Comparison of ENCODE assay signal across 19 cellular contexts in genomic region chr1:93440272-93440671, GRCh38.
"Had no signal": no experiment of that assay in that cellular context is flagged by ENCODE, and none has a peak within 500 bp of the region (broad histone marks: within the 10 kb centered on the region; RNA-seq: fewer than 3 reads in every experiment).

No MANE protein-coding gene starts in this region.

- H3K4me1 ChIP-seq: colonic mucosa, prostate gland had no signal

- H3K27ac ChIP-seq: brain microvascular endothelial cell, colonic mucosa, prostate gland, stomach had no signal

- H3K4me3 ChIP-seq: colonic mucosa, prostate gland, stomach had no signal

- ATAC-seq: activated CD8-positive, alpha-beta T cell treated with anti-CD3 and anti-CD28 coated beads, Interleukin-2, amount 10 ng/mL, durations not matched to agents 7 days and 5 days; left lobe of liver; right cardiac atrium; stimulated activated effector memory CD8-positive, alpha-beta T cell treated with anti-CD3 and anti-CD28 coated beads, Interleukin-12 subunit alpha, Interleukin-12 subunit beta, amount 100 ng/mL, for 72 hours; T-cell had no signal

- DNase-seq: activated CD4-positive, alpha-beta T cell treated with anti-CD3 and anti-CD28 coated beads, Interleukin-2, amount 10 ng/mL, durations not matched to agents 24 days and 14 days; activated CD8-positive, alpha-beta T cell treated with anti-CD3 and anti-CD28 coated beads, Interleukin-2, amount 10 ng/mL, durations not matched to agents 7 days and 5 days; activated naive CD4-positive, alpha-beta T cell treated with anti-CD3 and anti-CD28 coated beads for 36 hours; activated T-cell treated with anti-CD3 and anti-CD28 coated beads, Interleukin-2, amount 50 U/mL, for 24 hours; anterior cingulate cortex; brain microvascular endothelial cell; colonic mucosa; hypothalamus; islet precursor cell; mammary epithelial cell; right cardiac atrium; small intestine; stimulated activated CD4-positive, alpha-beta T cell treated with anti-CD3 and anti-CD28 coated beads, Interleukin-4, amount 100 ng/mL, for 24 hours; stomach; T-cell had no signal

- H3K27me3 ChIP-seq: brain microvascular endothelial cell, colonic mucosa, stomach had no signal

- H3K36me3 ChIP-seq: brain microvascular endothelial cell, colonic mucosa, prostate gland, stomach had no signal

- FAIRE-seq: frontal cortex, small intestine had no signal

- H3K9me3 ChIP-seq: colonic mucosa, prostate gland, stomach had no signal
